8 cellular contexts compared by ENCODE assay signal in the genomic region with DNA sequence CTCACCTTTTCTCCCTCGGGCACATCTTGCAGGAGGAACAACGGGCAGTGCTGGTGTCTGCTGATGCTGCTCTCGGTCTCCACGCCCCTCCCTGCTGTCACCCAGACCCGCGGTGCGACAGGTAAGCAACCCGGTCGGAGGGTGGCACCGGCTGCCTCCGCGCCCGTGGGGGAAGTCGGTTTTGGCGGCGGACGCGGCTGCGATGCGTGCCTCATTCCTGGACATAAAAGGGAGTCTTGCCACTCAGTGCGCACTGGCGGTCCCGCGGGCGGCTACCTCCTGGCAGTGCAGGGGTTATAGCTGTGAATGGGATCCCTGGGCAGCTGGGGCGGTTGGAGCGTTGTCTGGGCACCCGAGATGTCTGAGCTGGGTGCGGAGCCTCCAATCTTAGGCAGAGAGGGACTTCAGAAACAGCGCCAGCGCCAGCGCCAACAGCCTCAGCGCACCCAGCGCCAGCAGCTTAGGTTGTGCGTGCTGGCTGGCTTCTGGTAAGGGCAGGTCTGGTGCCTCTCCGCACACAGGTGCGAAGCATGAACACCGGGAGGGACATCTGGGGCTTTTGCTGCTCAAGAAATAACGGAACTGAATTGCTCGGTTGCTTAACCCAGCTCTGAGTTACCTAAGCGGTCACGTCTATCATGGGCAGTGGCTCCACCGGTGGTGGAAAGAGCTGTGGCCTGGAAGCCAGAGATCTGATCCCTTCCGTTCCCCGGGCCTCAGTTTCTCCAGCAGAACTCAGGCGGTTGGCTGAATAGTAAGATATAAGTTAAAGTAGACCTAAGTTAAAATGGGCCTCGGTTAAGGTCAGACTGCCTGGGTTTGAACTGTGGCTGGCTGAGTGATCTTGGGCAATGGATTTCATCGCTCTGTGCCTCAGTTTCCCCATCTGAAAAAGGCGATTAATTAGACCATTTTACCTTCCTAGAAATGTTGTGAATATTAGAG. TPM values are rescaled to one million over a fixed set of nuclear protein-coding genes. Genes with fewer than 3 reads are reported as not detected.
DNase-seq lines count a peak whose midpoint lies in the region; ATAC-seq and TF ChIP-seq lines count a peak whose summit lies in the region.

No MANE protein-coding gene starts in this region.

- no peaks in the 10 kb centered on the region for H3K36me3 Mint-ChIP-seq in activated CD8-positive, alpha-beta memory T cell treated with anti-CD3 and anti-CD28 coated beads, Interleukin-2, amount 10 ng/mL, durations not matched to agents 7 days and 5 days
- no peaks in the 10 kb centered on the region for H3K36me3 Mint-ChIP-seq in natural killer cell treated with Interleukin-12 subunit alpha and Interleukin-12 subunit beta and Interleukin-15 and Interleukin-18, amount 100 ng/mL, for 72 hours

- H3K36me3 ChIP-seq in tibial nerve: no peaks in the 10 kb centered on the region

- H3K27me3 Mint-ChIP-seq in activated CD8-positive, alpha-beta memory T cell treated with anti-CD3 and anti-CD28 coated beads, Interleukin-2, amount 10 ng/mL, durations not matched to agents 7 days and 5 days: peaks cover 91% of the 10 kb centered on the region
- H3K27me3 Mint-ChIP-seq in natural killer cell treated with Interleukin-12 subunit alpha and Interleukin-12 subunit beta and Interleukin-15 and Interleukin-18, amount 100 ng/mL, for 72 hours: peaks cover 40 to 46% of the 10 kb centered on the region in 2 donors

- in situ Hi-C loops in astrocyte of the cerebellum (cut with HindIII; ENCODE audit: low sequenced_read_pairs): no loop called here

- peaks cover 0 to 15% of the 10 kb centered on the region in 2 donors for H3K27me3 ChIP-seq in tibial nerve

- H3K27ac ChIP-seq in tibial nerve: peak overlapping the region in 3 of 4 donors; percentile 61 to 87 (median 65)

- WGBS in lower leg skin, 2 donors: 9 to 12% methylated on average over 31 to 35 of the region's 49 CpGs
- 5 to 14% methylated on average over 19 to 49 of the region's 49 CpGs for WGBS in tibial nerve, 2 donors

- H3K4me3 Mint-ChIP-seq in activated CD8-positive, alpha-beta memory T cell treated with anti-CD3 and anti-CD28 coated beads, Interleukin-2, amount 10 ng/mL, durations not matched to agents 7 days and 5 days: peak overlapping the region; percentile 44
- H3K4me3 Mint-ChIP-seq in natural killer cell treated with Interleukin-12 subunit alpha and Interleukin-12 subunit beta and Interleukin-15 and Interleukin-18, amount 100 ng/mL, for 72 hours: no peak overlapping the region

- CTCF ChIA-PET in activated CD8-positive, alpha-beta memory T cell treated with anti-CD3 and anti-CD28 coated beads, Interleukin-2, amount 10 ng/mL, durations not matched to agents 7 days and 5 days (lab: Charles Lee): no interaction called here

- TF ChIP-seq POLR2A in lower leg skin (IDR thresholded peaks at IDR 0.05) (no peak), tibial nerve (IDR thresholded peaks at IDR 0.05) (no peak)

- H3K9me3 ChIP-seq in tibial nerve: no peaks in the 10 kb centered on the region

- peaks cover 14% of the 10 kb centered on the region for H3K4me1 Mint-ChIP-seq in activated CD8-positive, alpha-beta memory T cell treated with anti-CD3 and anti-CD28 coated beads, Interleukin-2, amount 10 ng/mL, durations not matched to agents 7 days and 5 days
- H3K4me1 Mint-ChIP-seq in natural killer cell treated with Interleukin-12 subunit alpha and Interleukin-12 subunit beta and Interleukin-15 and Interleukin-18, amount 100 ng/mL, for 72 hours (ENCODE audit: low read depth in 2 of 2): no peaks in the 10 kb centered on the region

- TF ChIP-seq EP300 in tibial nerve (IDR thresholded peaks at IDR 0.05): no peak

- H3K9me3 Mint-ChIP-seq in activated CD8-positive, alpha-beta memory T cell treated with anti-CD3 and anti-CD28 coated beads, Interleukin-2, amount 10 ng/mL, durations not matched to agents 7 days and 5 days (ENCODE audit: low read depth): no peaks in the 10 kb centered on the region
- no peaks in the 10 kb centered on the region for H3K9me3 Mint-ChIP-seq in natural killer cell treated with Interleukin-12 subunit alpha and Interleukin-12 subunit beta and Interleukin-15 and Interleukin-18, amount 100 ng/mL, for 72 hours

- TF ChIP-seq CTCF in astrocyte of the cerebellum (IDR thresholded peaks at IDR 0.05; ENCODE audit: low read depth, low read length, missing control alignments) (no peak), lower leg skin (IDR thresholded peaks at IDR 0.05) (no peak), tibial nerve (IDR thresholded peaks at IDR 0.05) (peak in 1 of 5 experiments; percentile 1)

- DNase-seq in activated CD8-positive, alpha-beta memory T cell treated with anti-CD3 and anti-CD28 coated beads, Interleukin-2, amount 10 ng/mL, durations not matched to agents 7 days and 5 days: no peak
- no peak for DNase-seq in activated CD8-positive, alpha-beta memory T cell treated with anti-CD3 and anti-CD28 coated beads for 24 hours
- no peak for DNase-seq in astrocyte of the cerebellum (ENCODE audit: low read depth)
- DNase-seq in lower leg skin (ENCODE audit: low spot score in 2 of 2): peak in 1 of 2 donors; percentile 86
- no peak for DNase-seq in tibial nerve (ENCODE audit: low spot score in 2 of 2)
- DNase-seq in natural killer cell treated with Interleukin-12 subunit alpha and Interleukin-12 subunit beta and Interleukin-15 and Interleukin-18, amount 100 ng/mL, for 72 hours (ENCODE audit: low spot score): no peak

- no peak overlapping the region for H3K27ac Mint-ChIP-seq in activated CD8-positive, alpha-beta memory T cell treated with anti-CD3 and anti-CD28 coated beads, Interleukin-2, amount 10 ng/mL, durations not matched to agents 7 days and 5 days
- no peak overlapping the region for H3K27ac Mint-ChIP-seq in natural killer cell treated with Interleukin-12 subunit alpha and Interleukin-12 subunit beta and Interleukin-15 and Interleukin-18, amount 100 ng/mL, for 72 hours

- peaks cover 0 to 42% (median 8%) of the 10 kb centered on the region in 4 donors for H3K4me1 ChIP-seq in tibial nerve

- ATAC-seq in activated CD8-positive, alpha-beta memory T cell treated with anti-CD3 and anti-CD28 coated beads, Interleukin-2, amount 10 ng/mL, durations not matched to agents 7 days and 5 days: no peak
- no peak for ATAC-seq in GM18517 (IDR thresholded peaks at IDR 0.05; ENCODE audit: unreplicated experiment)
- no peak for ATAC-seq in natural killer cell treated with Interleukin-12 subunit alpha and Interleukin-12 subunit beta and Interleukin-15 and Interleukin-18, amount 100 ng/mL, for 72 hours
- ATAC-seq in HG03439 (IDR thresholded peaks at IDR 0.05; ENCODE audit: unreplicated experiment): no peak

- peak overlapping the region; percentile 27 for H3K4me3 ChIP-seq in astrocyte of the cerebellum (ENCODE audit: low read depth, low read length)
- peak overlapping the region; percentile 32 for H3K4me3 ChIP-seq in lower leg skin (ENCODE audit: low read depth, poor library complexity, severe bottlenecking)
- peak overlapping the region; percentile 45 to 66 (median 54) for H3K4me3 ChIP-seq in tibial nerve

- intact Hi-C loops in lower leg skin (cut with DNase I; ENCODE audit: low total_unique reads): no loop called here

RNA-seq across cellular contexts. Expression of a gene that starts 0.7 kb away (rescaled TPM):
- total RNA-seq in activated CD8-positive, alpha-beta memory T cell treated with anti-CD3 and anti-CD28 coated beads, Interleukin-2, amount 10 ng/mL, durations not matched to agents 7 days and 5 days: under 1 TPM; 0.45 to 0.53 TPM
- total RNA-seq in lower leg skin: 10 to 100 TPM in 1 of 4 donors, 1 to 10 TPM in 3; 2.3 to 14.1 (median 8.3) TPM
- total RNA-seq in tibial nerve: 10 to 100 TPM; 25.8 to 55.3 (median 36.0) TPM
- under 1 TPM; 0.14 to 0.47 TPM for total RNA-seq in natural killer cell treated with Interleukin-12 subunit alpha and Interleukin-12 subunit beta and Interleukin-15 and Interleukin-18, amount 100 ng/mL, for 72 hours
